Comparison of ENCODE assay signal across 8 cellular contexts in genomic region chr15:69413822-69414701, GRCh38. TPM values are rescaled to one million over a fixed set of nuclear protein-coding genes. Genes with fewer than 3 reads are reported as not detected.
DNase-seq lines count a peak whose midpoint lies in the region; ATAC-seq, FAIRE-seq and TF ChIP-seq lines count a peak whose summit lies in the region.

Gene KIF23 (plus strand): TSS chr15:69414349. CDS start chr15:69414466, 117 bp downstream.

- peak within 1 kb of the TSS; percentile 52 for H2AFZ ChIP-seq in smooth muscle cell (ENCODE audit: low read depth)

- H3K27ac ChIP-seq in WERI-Rb-1 (peak within 1 kb of the TSS; percentile 88), smooth muscle cell (ENCODE audit: low read depth) (peak within 1 kb of the TSS; percentile 90)

- H3K4me2 ChIP-seq in smooth muscle cell: peak within 1 kb of the TSS; percentile 96

- DNase-seq in ACHN (peak; percentile 90), NCI-H2227 (lab: John Stamatoyannopoulos, UW; ENCODE audit: unreplicated experiment) (peak; percentile 93), WERI-Rb-1 (peak; percentile 93), bronchial epithelial cell (ENCODE audit: low read depth) (peak; percentile 90), iPS-NIHi11 (ENCODE audit: low spot score) (peak; percentile 99), smooth muscle cell (lab: John Stamatoyannopoulos, UW; ENCODE audit: unreplicated experiment) (peak; percentile 62)

- H3F3A ChIP-seq in smooth muscle cell (ENCODE audit: low read depth): peaks cover 6% of the 10 kb centered on the region

- peaks cover 26% of the 10 kb centered on the region for H4K20me1 ChIP-seq in smooth muscle cell (ENCODE audit: low read depth)

- 2% methylated on average over 56 of the region's 78 CpGs for WGBS in smooth muscle cell (ENCODE audit: low lambda C conversion rate)

- no peak for FAIRE-seq in bronchial epithelial cell (lab: Jason Lieb, UNC)

- peaks cover 29% of the 10 kb centered on the region for H3K36me3 ChIP-seq in WERI-Rb-1
- H3K36me3 ChIP-seq in bronchial epithelial cell (ENCODE audit: control insufficient read depth, insufficient read depth, low read length): no peaks in the 10 kb centered on the region
- H3K36me3 ChIP-seq in smooth muscle cell (ENCODE audit: low read depth): no peaks in the 10 kb centered on the region

- no peaks in the 10 kb centered on the region for H3K9me3 ChIP-seq in WERI-Rb-1 (ENCODE audit: severe bottlenecking)
- H3K9me3 ChIP-seq in smooth muscle cell (replicated peaks; ENCODE audit: low read depth): no peaks in the 10 kb centered on the region

- peaks cover 15% of the 10 kb centered on the region for H3K4me1 ChIP-seq in smooth muscle cell (ENCODE audit: low read depth)

- ATAC-seq in GM18870 (IDR thresholded peaks at IDR 0.05; ENCODE audit: unreplicated experiment) (peak; percentile 85), HG03135 (IDR thresholded peaks at IDR 0.05; ENCODE audit: unreplicated experiment) (peak; percentile 91)

- peak within 1 kb of the TSS; percentile 95 for H3K4me3 ChIP-seq in WERI-Rb-1 (ENCODE audit: low read depth, low read length)
- peak within 1 kb of the TSS; percentile 83 for H3K4me3 ChIP-seq in bronchial epithelial cell (ENCODE audit: low read depth, low read length)
- H3K4me3 ChIP-seq in smooth muscle cell: peak within 1 kb of the TSS; percentile 77

- no peak for TF ChIP-seq CTCF in WERI-Rb-1 (IDR thresholded peaks at IDR 0.05; ENCODE audit: low read depth, low read length)
- no peak for TF ChIP-seq CTCF in bronchial epithelial cell (IDR thresholded peaks at IDR 0.05; ENCODE audit: insufficient read depth, low read length, severe bottlenecking)
- TF ChIP-seq CTCF in smooth muscle cell (IDR thresholded peaks at IDR 0.05; ENCODE audit: borderline replicate concordance, insufficient read depth, poor library complexity, severe bottlenecking): no peak

- peak within 1 kb of the TSS; percentile 85 for H3K9ac ChIP-seq in smooth muscle cell (ENCODE audit: low read depth)

- in situ Hi-C loops in ACHN (cut with HindIII; ENCODE audit: low pct_ligation_motif_present, low pct_unique_long_range_greater_than_20kb, low sequenced_read_pairs): no loop called here

- H3K79me2 ChIP-seq in smooth muscle cell (ENCODE audit: low read depth): peaks cover 63% of the 10 kb centered on the region

- no peaks in the 10 kb centered on the region for H3K27me3 ChIP-seq in WERI-Rb-1 (ENCODE audit: insufficient read depth, low read depth, severe bottlenecking)
- no peaks in the 10 kb centered on the region for H3K27me3 ChIP-seq in bronchial epithelial cell (ENCODE audit: control insufficient read depth, insufficient read depth, low read length)
- no peaks in the 10 kb centered on the region for H3K27me3 ChIP-seq in smooth muscle cell (ENCODE audit: low read depth)

RNA-seq across cellular contexts. Expression of gene KIF23, which starts in this region (rescaled TPM):
- 3.7 and 7.3 TPM in 2 replicates for total RNA-seq in bronchial epithelial cell
- 37.4 and 44.1 TPM in 2 replicates for total RNA-seq in smooth muscle cell
- polyA plus RNA-seq in smooth muscle cell: 14.3 and 15.0 TPM in 2 replicates

Comparison
In these comparisons a context has a peak if more than half of its experiments do, and no peak if none do; other contexts are left out.
1. Peak in every context shown above with its lines: DNase-seq, ATAC-seq, H3K4me3 ChIP-seq and H3K27ac ChIP-seq.